28 cellular contexts compared by ENCODE assay signal in genomic region chr1:7252411-7253117, GRCh38.
DNase-seq lines count a peak whose midpoint lies in the region; ATAC-seq and TF ChIP-seq lines count a peak whose summit lies in the region.
"Had no signal": no experiment of that assay in that cellular context is flagged by ENCODE, and none has a peak within 500 bp of the region (broad histone marks: within the 10 kb centered on the region; RNA-seq: fewer than 3 reads in every experiment).

No MANE protein-coding gene starts in this region.

- H3K36me3 Mint-ChIP-seq in brain (no peaks in the 10 kb centered on the region), nephron (ENCODE audit: low read depth) (no peaks in the 10 kb centered on the region)
- H3K36me3 Mint-ChIP-seq: activated CD4-positive, alpha-beta memory T cell treated with anti-CD3 and anti-CD28 coated beads for 36 hours; CD8-positive, alpha-beta T cell; memory B cell had no signal

- H3K27ac Mint-ChIP-seq in brain (peak overlapping the region in 3 of 5 experiments; percentile 23 to 88 (median 40)), nephron (peak overlapping the region in 2 of 3 experiments; percentile 45 to 69)
- H3K27ac Mint-ChIP-seq: activated CD4-positive, alpha-beta memory T cell treated with anti-CD3 and anti-CD28 coated beads for 36 hours; activated T-helper 17 cell treated with anti-CD3 and anti-CD28 coated beads, Interleukin-2, amount 50 U/mL, for 72 hours; B cell; CD8-positive, alpha-beta T cell; memory B cell; T-helper 1 cell treated with Interleukin-12 subunit alpha and Interleukin-12 subunit beta and Interleukin-4 antibody, amounts not matched to agents 30 μg/mL and 1 μg/mL, for 36 hours had no signal

- no peak for TF ChIP-seq POLR2A in esophagus squamous epithelium (IDR thresholded peaks at IDR 0.05)

- DNase-seq in COLO668 (lab: John Stamatoyannopoulos, UW; ENCODE audit: unreplicated experiment) = peak; percentile 59
- peak; percentile 75 for DNase-seq in NCI-H146 treated with DMSO at 0.1 percent for 48 hours (lab: John Stamatoyannopoulos, UW; ENCODE audit: unreplicated experiment)
- DNase-seq in esophagus squamous epithelium (lab: John Stamatoyannopoulos, UW) = no peak
- DNase-seq in GM19240 (ENCODE audit: insufficient read length, low spot score) = no peak
- DNase-seq: activated CD4-positive, alpha-beta memory T cell treated with anti-CD3 and anti-CD28 coated beads for 36 hours; activated naive CD4-positive, alpha-beta T cell treated with anti-CD3 and anti-CD28 coated beads, Interleukin-2, amount 50 U/mL, for 16 hours; amygdala; dermis blood vessel endothelial cell; gastrocnemius medialis; hippocampal formation; left colon; NCI-H2171; NCI-H526; stimulated activated CD4-positive, alpha-beta T cell treated with anti-CD3 and anti-CD28 coated beads, Interleukin-2, amount 100 ng/mL, for 24 hours had no signal

- no peaks in the 10 kb centered on the region for H3K9me3 ChIP-seq in esophagus squamous epithelium
- H3K9me3 ChIP-seq: A549, gastrocnemius medialis, neutrophil, tibial nerve had no signal

- H3K4me3 ChIP-seq in esophagus squamous epithelium = no peak overlapping the region
- H3K4me3 ChIP-seq: A549, gastrocnemius medialis, K562, smooth muscle cell, tibial nerve had no signal

- no peak for ATAC-seq in GM18858 (IDR thresholded peaks at IDR 0.05; ENCODE audit: unreplicated experiment)
- no peak for ATAC-seq in GM18861 (IDR thresholded peaks at IDR 0.05; ENCODE audit: unreplicated experiment)
- ATAC-seq: A549; activated T-helper 17 cell treated with anti-CD3 and anti-CD28 coated beads, Interleukin-2, amount 50 U/mL, for 72 hours; CD8-positive, alpha-beta T cell; gastrocnemius medialis; K562; left colon had no signal

- H3K36me3 ChIP-seq in esophagus squamous epithelium = no peaks in the 10 kb centered on the region
- H3K36me3 ChIP-seq: gastrocnemius medialis, neutrophil, tibial nerve had no signal

- TF ChIP-seq CTCF in brain (conservative IDR thresholded peaks at IDR 0.05) (no peak), nephron (IDR thresholded peaks at IDR 0.05; ENCODE audit: unreplicated experiment in 3 of 3) (no peak), esophagus squamous epithelium (IDR thresholded peaks at IDR 0.05) (no peak)

- H3K27me3 Mint-ChIP-seq in brain (peaks cover 3% of the 10 kb centered on the region), nephron (ENCODE audit: low read depth) (peaks cover 32% of the 10 kb centered on the region)

- H3K4me3 Mint-ChIP-seq in brain = peak overlapping the region in 1 of 5 experiments; percentile 31
- H3K4me3 Mint-ChIP-seq in nephron = no peak overlapping the region
- H3K4me3 Mint-ChIP-seq: activated CD4-positive, alpha-beta memory T cell treated with anti-CD3 and anti-CD28 coated beads for 36 hours; activated T-helper 17 cell treated with anti-CD3 and anti-CD28 coated beads, Interleukin-2, amount 50 U/mL, for 72 hours; B cell; CD8-positive, alpha-beta T cell; memory B cell; T-helper 1 cell treated with Interleukin-12 subunit alpha and Interleukin-12 subunit beta and Interleukin-4 antibody, amounts not matched to agents 30 μg/mL and 1 μg/mL, for 36 hours had no signal

- H3K27me3 ChIP-seq in esophagus squamous epithelium = peaks cover 0 to 7% (median 0%) of the 10 kb centered on the region in 4 donors
- H3K27me3 ChIP-seq: gastrocnemius medialis, tibial nerve had no signal

- H3K9me3 Mint-ChIP-seq in brain (peaks cover 0 to 2% (median 0%) of the 10 kb centered on the region in 5 experiments), nephron (no peaks in the 10 kb centered on the region)
- H3K9me3 Mint-ChIP-seq: activated CD4-positive, alpha-beta memory T cell treated with anti-CD3 and anti-CD28 coated beads for 36 hours; activated T-helper 17 cell treated with anti-CD3 and anti-CD28 coated beads, Interleukin-2, amount 50 U/mL, for 72 hours; CD8-positive, alpha-beta T cell; memory B cell; T-helper 1 cell treated with Interleukin-12 subunit alpha and Interleukin-12 subunit beta and Interleukin-4 antibody, amounts not matched to agents 30 μg/mL and 1 μg/mL, for 36 hours had no signal

- intact Hi-C loops in esophagus squamous epithelium (cut with DNase I) = no loop called here

- no peak overlapping the region for H3K27ac ChIP-seq in esophagus squamous epithelium
- H3K27ac ChIP-seq: gastrocnemius medialis, neutrophil, tibial nerve had no signal

- H3K4me1 Mint-ChIP-seq in brain (peaks cover 76% of the 10 kb centered on the region), nephron (peaks cover 17% of the 10 kb centered on the region)
- H3K4me1 Mint-ChIP-seq: activated T-helper 17 cell treated with anti-CD3 and anti-CD28 coated beads, Interleukin-2, amount 50 U/mL, for 72 hours; B cell; memory B cell had no signal

- WGBS in esophagus squamous epithelium, 2 donors = 53 to 59% methylated on average over 4 to 6 of the region's 12 CpGs

- no peaks in the 10 kb centered on the region for H3K4me1 ChIP-seq in esophagus squamous epithelium
- H3K4me1 ChIP-seq: gastrocnemius medialis had no signal

Comparison
In these comparisons a context has a peak if more than half of its experiments do, and no peak if none do; other contexts are left out.
1. DNase-seq: peak in COLO668 (single experiment) and NCI-H146 treated with DMSO at 0.1 percent for 48 hours (single experiment); none in esophagus squamous epithelium (single experiment) and GM19240 (single experiment).